23 cellular contexts compared by ENCODE assay signal in the genomic region with DNA sequence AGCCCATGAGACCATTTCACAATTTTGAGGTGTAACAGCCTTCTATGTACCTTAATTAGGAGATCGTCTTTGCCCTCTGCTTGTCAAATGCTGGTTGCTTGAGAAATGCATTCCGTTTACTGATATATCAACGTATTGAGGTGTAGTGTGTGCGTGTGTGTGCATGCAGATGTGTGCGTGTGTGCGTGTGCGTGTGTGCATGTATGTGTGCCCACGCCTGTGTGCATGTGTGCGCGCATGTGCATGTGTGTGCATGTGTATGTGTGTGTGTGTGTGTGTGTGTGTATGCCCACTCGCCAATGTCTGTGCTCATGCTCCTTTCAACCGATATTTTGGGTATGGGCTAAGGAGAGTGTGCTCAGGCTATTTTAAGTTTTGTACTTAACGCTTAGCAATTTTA.
"Had no signal": no experiment of that assay in that cellular context is flagged by ENCODE, and none has a peak within 500 bp of the region (broad histone marks: within the 10 kb centered on the region; RNA-seq: fewer than 3 reads in every experiment).

No MANE protein-coding gene starts in this region.

- H3K27ac Mint-ChIP-seq: mesothelial cell of epicardium had no signal

- FAIRE-seq: colon, endothelial cell of umbilical vein, islet of Langerhans, keratinocyte had no signal

- ATAC-seq: gastrocnemius medialis, left cardiac atrium, left lung, left ventricle myocardium superior, lower lobe of right lung, mucosa of descending colon had no signal

- H3K4me1 ChIP-seq: gastrocnemius medialis had no signal

- DNase-seq: dermis blood vessel endothelial cell; dorsolateral prefrontal cortex; effector CD4-positive, alpha-beta T cell; effector memory CD4-positive, alpha-beta T cell; foreskin melanocyte; gastrocnemius medialis; glutamatergic neuron; head of caudate nucleus; heart right ventricle; hippocampal formation; left cardiac atrium; left lung; left ventricle myocardium superior; lower lobe of right lung; mesenchymal stem cell; mucosa of descending colon had no signal

- H3K27ac ChIP-seq: dorsolateral prefrontal cortex, esophagus muscularis mucosa, gastrocnemius medialis, heart right ventricle, left lung, lower lobe of right lung had no signal

- H3K9me3 ChIP-seq: gastrocnemius medialis, left lung, lower lobe of right lung, mucosa of descending colon had no signal

- H3K36me3 Mint-ChIP-seq: mesothelial cell of epicardium had no signal

- H3K36me3 ChIP-seq: esophagus muscularis mucosa, gastrocnemius medialis, heart right ventricle, left lung, lower lobe of right lung had no signal

- H3K4me3 ChIP-seq: coronary artery, dorsolateral prefrontal cortex, esophagus muscularis mucosa, gastrocnemius medialis, heart right ventricle, left lung, lower lobe of right lung, mucosa of descending colon had no signal

- H3K4me3 Mint-ChIP-seq: mesothelial cell of epicardium had no signal

- H3K27me3 ChIP-seq: dorsolateral prefrontal cortex, gastrocnemius medialis, heart right ventricle, left lung had no signal
